ENCODE assay signal across 10 cellular contexts in genomic region chr10:88896336-88897018, GRCh38. TPM values are rescaled to one million over a fixed set of nuclear protein-coding genes. Genes with fewer than 3 reads are reported as not detected.
DNase-seq lines count a peak whose midpoint lies in the region; ATAC-seq and TF ChIP-seq lines count a peak whose summit lies in the region.
"Had no signal": no experiment of that assay in that cellular context is flagged by ENCODE, and none has a peak within 500 bp of the region (broad histone marks: within the 10 kb centered on the region; RNA-seq: fewer than 3 reads in every experiment).

No MANE protein-coding gene starts in this region.

- H3K27me3 ChIP-seq in thoracic aorta (replicated peaks; ENCODE audit: insufficient read depth) = no peaks in the 10 kb centered on the region
- H3K27me3 ChIP-seq: MG63 had no signal

- no peaks in the 10 kb centered on the region for H3K9me3 Mint-ChIP-seq in activated T-cell treated with anti-CD3 and anti-CD28 coated beads, Interleukin-2, amount 50 U/mL, for 72 hours
- H3K9me3 Mint-ChIP-seq in activated T-helper 17 cell treated with anti-CD3 and anti-CD28 coated beads, Interleukin-2, amount 50 U/mL, for 72 hours = no peaks in the 10 kb centered on the region
- H3K9me3 Mint-ChIP-seq in glutamatergic neuron (ENCODE audit: unreplicated experiment) = no peaks in the 10 kb centered on the region

- H3K9me3 ChIP-seq in thoracic aorta = no peaks in the 10 kb centered on the region
- H3K9me3 ChIP-seq: MG63, prostate gland had no signal

- H3K36me3 Mint-ChIP-seq in activated T-cell treated with anti-CD3 and anti-CD28 coated beads, Interleukin-2, amount 50 U/mL, for 72 hours (ENCODE audit: insufficient read depth in 2 of 2) = peaks cover 0 to 4% of the 10 kb centered on the region in 2 donors
- peaks cover 32% of the 10 kb centered on the region for H3K36me3 Mint-ChIP-seq in activated T-helper 17 cell treated with anti-CD3 and anti-CD28 coated beads, Interleukin-2, amount 50 U/mL, for 72 hours (ENCODE audit: low read depth)
- no peaks in the 10 kb centered on the region for H3K36me3 Mint-ChIP-seq in glutamatergic neuron (ENCODE audit: unreplicated experiment)

- H3K27ac ChIP-seq in thoracic aorta = no peak overlapping the region
- H3K27ac ChIP-seq: prostate gland had no signal

- no peak for DNase-seq in activated T-cell treated with anti-CD3 and anti-CD28 coated beads, Interleukin-2, amount 50 U/mL, for 72 hours
- no peak for DNase-seq in activated T-cell treated with anti-CD3 and anti-CD28 coated beads, Interleukin-2, amount 50 U/mL, for 48 hours
- DNase-seq in left lobe of liver (ENCODE audit: low spot score) (no peak), thoracic aorta (ENCODE audit: low spot score) (no peak), glutamatergic neuron (no peak), inferior parietal cortex (ENCODE audit: extremely low spot score) (no peak), DMS53 treated with DMSO at 0.1 percent for 48 hours (lab: John Stamatoyannopoulos, UW; ENCODE audit: unreplicated experiment) (no peak)

- no peak overlapping the region for H3K4me3 ChIP-seq in thoracic aorta
- H3K4me3 ChIP-seq: MG63, prostate gland had no signal

- peak overlapping the region; percentile 71 to 74 for H3K4me3 Mint-ChIP-seq in activated T-cell treated with anti-CD3 and anti-CD28 coated beads, Interleukin-2, amount 50 U/mL, for 72 hours
- H3K4me3 Mint-ChIP-seq in activated T-helper 17 cell treated with anti-CD3 and anti-CD28 coated beads, Interleukin-2, amount 50 U/mL, for 72 hours = peak overlapping the region; percentile 63
- no peak overlapping the region for H3K4me3 Mint-ChIP-seq in glutamatergic neuron (ENCODE audit: unreplicated experiment)

- TF ChIP-seq CTCF in thoracic aorta (IDR thresholded peaks at IDR 0.05) = no peak
- no peak for TF ChIP-seq CTCF in glutamatergic neuron (IDR thresholded peaks at IDR 0.05; ENCODE audit: partially characterized antibody, unreplicated experiment)

- ATAC-seq in activated T-cell treated with anti-CD3 and anti-CD28 coated beads, Interleukin-2, amount 50 U/mL, for 72 hours (replicated peaks in 1 of 2) = no peak
- peak; percentile 39 for ATAC-seq in activated T-helper 17 cell treated with anti-CD3 and anti-CD28 coated beads, Interleukin-2, amount 50 U/mL, for 72 hours (replicated peaks)
- peak; percentile 28 for ATAC-seq in left lobe of liver
- ATAC-seq in thoracic aorta (ENCODE audit: insufficient number of reproducible peaks, low FRiP score, low read depth) = peak; percentile 36

- H3K4me1 Mint-ChIP-seq in activated T-cell treated with anti-CD3 and anti-CD28 coated beads, Interleukin-2, amount 50 U/mL, for 72 hours (ENCODE audit: low read depth) = peaks cover 84% of the 10 kb centered on the region
- H3K4me1 Mint-ChIP-seq in activated T-helper 17 cell treated with anti-CD3 and anti-CD28 coated beads, Interleukin-2, amount 50 U/mL, for 72 hours = peaks cover 38% of the 10 kb centered on the region
- peaks cover 5% of the 10 kb centered on the region for H3K4me1 Mint-ChIP-seq in glutamatergic neuron (ENCODE audit: low read depth, unreplicated experiment)

- no peaks in the 10 kb centered on the region for H3K36me3 ChIP-seq in thoracic aorta
- H3K36me3 ChIP-seq: prostate gland had no signal

- no peaks in the 10 kb centered on the region for H3K27me3 Mint-ChIP-seq in activated T-cell treated with anti-CD3 and anti-CD28 coated beads, Interleukin-2, amount 50 U/mL, for 72 hours (ENCODE audit: low read depth)
- no peaks in the 10 kb centered on the region for H3K27me3 Mint-ChIP-seq in activated T-helper 17 cell treated with anti-CD3 and anti-CD28 coated beads, Interleukin-2, amount 50 U/mL, for 72 hours
- no peaks in the 10 kb centered on the region for H3K27me3 Mint-ChIP-seq in glutamatergic neuron (ENCODE audit: unreplicated experiment)

- H3K27ac Mint-ChIP-seq in activated T-cell treated with anti-CD3 and anti-CD28 coated beads, Interleukin-2, amount 50 U/mL, for 72 hours = peak overlapping the region; percentile 66
- H3K27ac Mint-ChIP-seq in activated T-helper 17 cell treated with anti-CD3 and anti-CD28 coated beads, Interleukin-2, amount 50 U/mL, for 72 hours = peak overlapping the region; percentile 57
- no peak overlapping the region for H3K27ac Mint-ChIP-seq in glutamatergic neuron (ENCODE audit: unreplicated experiment)

- H3K4me1 ChIP-seq in thoracic aorta (ENCODE audit: control insufficient read depth in 1 of 2, low read depth in 2 of 2) = no peaks in the 10 kb centered on the region
- H3K4me1 ChIP-seq: prostate gland had no signal

RNA-seq across cellular contexts. Expression of gene STAMBPL1, which starts 16.4 kb away (rescaled TPM):
- total RNA-seq in activated T-cell treated with anti-CD3 and anti-CD28 coated beads, Interleukin-2, amount 50 U/mL, for 72 hours = 10 to 100 TPM; 28.2 to 39.9 TPM
- total RNA-seq in activated T-helper 17 cell treated with anti-CD3 and anti-CD28 coated beads, Interleukin-2, amount 50 U/mL, for 72 hours = 10 to 100 TPM; 27.6 to 72.5 TPM
- 1.8 TPM for total RNA-seq in left lobe of liver
- total RNA-seq in thoracic aorta = 10 to 100 TPM in 1 of 2 donors, 1 to 10 TPM in 1; 2.2 to 10.0 TPM
- 4.4 TPM for total RNA-seq in glutamatergic neuron (ENCODE audit: unreplicated experiment)

RNA-seq across cellular contexts. Expression of gene ANKRD22, which starts 44.8 kb away (rescaled TPM):
- under 1 TPM; 0.24 to 0.65 TPM for total RNA-seq in activated T-cell treated with anti-CD3 and anti-CD28 coated beads, Interleukin-2, amount 50 U/mL, for 72 hours
- 1 to 10 TPM in 1 of 2 donors, under 1 TPM in 1; 0.21 to 5.9 TPM for total RNA-seq in activated T-helper 17 cell treated with anti-CD3 and anti-CD28 coated beads, Interleukin-2, amount 50 U/mL, for 72 hours
- total RNA-seq in left lobe of liver (not detected), thoracic aorta (not detected), glutamatergic neuron (ENCODE audit: unreplicated experiment) (not detected)

RNA-seq across cellular contexts. Expression of gene ACTA2, which starts 56.1 kb away (rescaled TPM):
- total RNA-seq in activated T-cell treated with anti-CD3 and anti-CD28 coated beads, Interleukin-2, amount 50 U/mL, for 72 hours = 10 to 100 TPM; 60.7 to 76.9 TPM
- total RNA-seq in activated T-helper 17 cell treated with anti-CD3 and anti-CD28 coated beads, Interleukin-2, amount 50 U/mL, for 72 hours = 10 to 100 TPM; 14.6 to 29.6 TPM
- total RNA-seq in left lobe of liver (17.0 TPM), thoracic aorta (over 10,000 TPM in 1 of 2 donors, 1,000 to 10,000 TPM in 1; 4,797 to 12,240 TPM), glutamatergic neuron (ENCODE audit: unreplicated experiment) (4.3 TPM)

Comparison
In these comparisons a context has a peak if more than half of its experiments do, and no peak if none do; other contexts are left out.
1. ATAC-seq: peak in activated T-helper 17 cell treated with anti-CD3 and anti-CD28 coated beads, Interleukin-2, amount 50 U/mL, for 72 hours (single experiment), left lobe of liver (single experiment) and thoracic aorta (single experiment); none in activated T-cell treated with anti-CD3 and anti-CD28 coated beads, Interleukin-2, amount 50 U/mL, for 72 hours (0 of 2).
2. RNA of gene ACTA2, which starts 56.1 kb away (total RNA-seq): 4,797 to 12,240 TPM in thoracic aorta; 60.7 to 76.9 TPM in activated T-cell treated with anti-CD3 and anti-CD28 coated beads, Interleukin-2, amount 50 U/mL, for 72 hours, 14.6 to 29.6 TPM in activated T-helper 17 cell treated with anti-CD3 and anti-CD28 coated beads, Interleukin-2, amount 50 U/mL, for 72 hours, 17.0 TPM in left lobe of liver (single experiment) and 4.3 TPM in glutamatergic neuron (single experiment); every median in the first group is over 10 times any median in the second.